32 cellular contexts compared by ENCODE assay signal in the genomic region with DNA sequence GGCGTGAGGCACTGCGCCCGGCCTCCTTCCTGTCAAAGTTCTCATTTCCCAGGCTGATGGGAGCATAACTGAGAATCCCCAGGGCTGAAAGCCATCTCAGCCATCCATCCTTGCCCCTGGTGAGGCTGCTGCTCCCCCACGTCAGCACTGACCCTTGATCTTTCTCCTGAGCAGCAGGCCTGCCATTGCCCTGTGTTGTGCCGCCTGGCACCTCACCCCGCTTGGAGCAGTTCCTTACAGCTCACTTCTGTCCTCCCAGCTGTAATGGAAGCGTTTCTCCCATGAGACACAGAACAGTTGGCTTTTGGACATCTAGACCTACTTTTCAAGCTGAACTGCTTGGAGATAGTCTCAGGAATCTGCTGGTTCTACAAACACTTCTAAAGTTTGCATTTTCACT. TPM values are rescaled to one million over a fixed set of nuclear protein-coding genes. Genes with fewer than 3 reads are reported as not detected.
"Had no signal": no experiment of that assay in that cellular context is flagged by ENCODE, and none has a peak within 500 bp of the region (broad histone marks: within the 10 kb centered on the region; RNA-seq: fewer than 3 reads in every experiment).

No MANE protein-coding gene starts in this region.

- DNase-seq: activated CD4-positive, alpha-beta memory T cell treated with anti-CD3 and anti-CD28 coated beads, Interleukin-2, amount 10 ng/mL, durations not matched to agents 7 days and 5 days; activated CD4-positive, alpha-beta T cell treated with anti-CD3 and anti-CD28 coated beads for 1 hour; activated CD4-positive, alpha-beta T cell treated with anti-CD3 and anti-CD28 coated beads, Interleukin-2, amount 10 ng/mL, durations not matched to agents 7 days and 5 days; activated CD8-positive, alpha-beta memory T cell treated with anti-CD3 and anti-CD28 coated beads, Interleukin-2, amount 50 U/mL, for 48 hours; activated gamma-delta T cell treated with Interleukin-2 at 50 U/mL for 16 hours; activated naive CD4-positive, alpha-beta T cell treated with anti-CD3 and anti-CD28 coated beads, Interleukin-2, amount 50 U/mL, for 16 hours; activated T-cell treated with anti-CD3 and anti-CD28 coated beads, Interleukin-2, amount 50 U/mL, for 24 hours; amniotic stem cell; brain microvascular endothelial cell; foreskin keratinocyte; heart right ventricle; midbrain; naive thymus-derived CD4-positive, alpha-beta T cell; retina; sigmoid colon; stimulated activated CD4-positive, alpha-beta T cell treated with anti-CD3 and anti-CD28 coated beads, Interleukin-1b, Interleukin-23, amount 100 ng/mL, for 48 hours; stimulated activated naive B cell treated with anti-CD40 and anti-IgM and Interleukin-4, amounts not matched to agents 10 μg/mL and 1 μg/mL and 100 μg/mL, for 72 hours; T-helper 1 cell; testis; WERI-Rb-1 had no signal

- H3K9me3 Mint-ChIP-seq: activated CD4-positive, alpha-beta memory T cell treated with anti-CD3 and anti-CD28 coated beads, Interleukin-2, amount 10 ng/mL, durations not matched to agents 7 days and 5 days; activated CD4-positive, alpha-beta T cell treated with anti-CD3 and anti-CD28 coated beads, Interleukin-2, amount 10 ng/mL, durations not matched to agents 7 days and 5 days; activated T-cell treated with anti-CD3 and anti-CD28 coated beads, Interleukin-2, amount 50 U/mL, for 24 hours; dendritic cell treated with granulocyte-macrophage colony-stimulating factor and Interleukin-4, amounts not matched to agents 40 ng/mL and 50 ng/mL, for 4 days; memory B cell; stimulated activated naive B cell treated with anti-CD40 and anti-IgM and Interleukin-4, amounts not matched to agents 10 μg/mL and 1 μg/mL and 100 μg/mL, for 72 hours had no signal

- H3K4me2 ChIP-seq: smooth muscle cell had no signal

- H3K36me3 ChIP-seq: brain microvascular endothelial cell, prostate gland, transverse colon had no signal

- ATAC-seq: foreskin keratinocyte; heart right ventricle; naive thymus-derived CD4-positive, alpha-beta T cell; stimulated activated naive B cell treated with anti-CD40 and anti-IgM and Interleukin-4, amounts not matched to agents 10 μg/mL and 1 μg/mL and 100 μg/mL, for 72 hours had no signal

- H3K9me3 ChIP-seq: esophagus muscularis mucosa, heart right ventricle, prostate gland, sigmoid colon, testis, transverse colon had no signal

- H3K27me3 ChIP-seq: brain microvascular endothelial cell, esophagus muscularis mucosa, foreskin keratinocyte, heart right ventricle, sigmoid colon, testis, transverse colon had no signal

- H3K27ac Mint-ChIP-seq: activated CD4-positive, alpha-beta memory T cell treated with anti-CD3 and anti-CD28 coated beads, Interleukin-2, amount 10 ng/mL, durations not matched to agents 7 days and 5 days; activated CD4-positive, alpha-beta T cell treated with anti-CD3 and anti-CD28 coated beads, Interleukin-2, amount 10 ng/mL, durations not matched to agents 7 days and 5 days; activated T-cell treated with anti-CD3 and anti-CD28 coated beads, Interleukin-2, amount 50 U/mL, for 24 hours; dendritic cell treated with granulocyte-macrophage colony-stimulating factor and Interleukin-4, amounts not matched to agents 40 ng/mL and 50 ng/mL, for 4 days; memory B cell; naive thymus-derived CD4-positive, alpha-beta T cell; stimulated activated naive B cell treated with anti-CD40 and anti-IgM and Interleukin-4, amounts not matched to agents 10 μg/mL and 1 μg/mL and 100 μg/mL, for 72 hours had no signal

- H3K27me3 Mint-ChIP-seq: activated CD4-positive, alpha-beta memory T cell treated with anti-CD3 and anti-CD28 coated beads, Interleukin-2, amount 10 ng/mL, durations not matched to agents 7 days and 5 days; activated CD4-positive, alpha-beta T cell treated with anti-CD3 and anti-CD28 coated beads, Interleukin-2, amount 10 ng/mL, durations not matched to agents 7 days and 5 days; activated T-cell treated with anti-CD3 and anti-CD28 coated beads, Interleukin-2, amount 50 U/mL, for 24 hours; dendritic cell treated with granulocyte-macrophage colony-stimulating factor and Interleukin-4, amounts not matched to agents 40 ng/mL and 50 ng/mL, for 4 days; memory B cell; naive thymus-derived CD4-positive, alpha-beta T cell; stimulated activated naive B cell treated with anti-CD40 and anti-IgM and Interleukin-4, amounts not matched to agents 10 μg/mL and 1 μg/mL and 100 μg/mL, for 72 hours had no signal

- H3K27ac ChIP-seq: brain microvascular endothelial cell, esophagus muscularis mucosa, foreskin keratinocyte, heart right ventricle, prostate gland, sigmoid colon, testis, WERI-Rb-1 had no signal

- H3K4me3 Mint-ChIP-seq: activated CD4-positive, alpha-beta memory T cell treated with anti-CD3 and anti-CD28 coated beads, Interleukin-2, amount 10 ng/mL, durations not matched to agents 7 days and 5 days; activated CD4-positive, alpha-beta T cell treated with anti-CD3 and anti-CD28 coated beads, Interleukin-2, amount 10 ng/mL, durations not matched to agents 7 days and 5 days; activated T-cell treated with anti-CD3 and anti-CD28 coated beads, Interleukin-2, amount 50 U/mL, for 24 hours; dendritic cell treated with granulocyte-macrophage colony-stimulating factor and Interleukin-4, amounts not matched to agents 40 ng/mL and 50 ng/mL, for 4 days; memory B cell; naive thymus-derived CD4-positive, alpha-beta T cell; stimulated activated naive B cell treated with anti-CD40 and anti-IgM and Interleukin-4, amounts not matched to agents 10 μg/mL and 1 μg/mL and 100 μg/mL, for 72 hours had no signal

- H3K4me1 Mint-ChIP-seq: activated CD4-positive, alpha-beta memory T cell treated with anti-CD3 and anti-CD28 coated beads, Interleukin-2, amount 10 ng/mL, durations not matched to agents 7 days and 5 days; activated CD4-positive, alpha-beta T cell treated with anti-CD3 and anti-CD28 coated beads, Interleukin-2, amount 10 ng/mL, durations not matched to agents 7 days and 5 days had no signal

- H3K4me1 ChIP-seq: foreskin keratinocyte, prostate gland, testis, transverse colon had no signal

- H3K4me3 ChIP-seq: esophagus muscularis mucosa, heart right ventricle, prostate gland, sigmoid colon, smooth muscle cell, testis, transverse colon had no signal

RNA-seq across cellular contexts. Expression of a gene that starts 51.5 kb away (rescaled TPM):
- total RNA-seq: activated CD4-positive, alpha-beta memory T cell treated with anti-CD3 and anti-CD28 coated beads, Interleukin-2, amount 10 ng/mL, durations not matched to agents 7 days and 5 days; activated CD4-positive, alpha-beta T cell treated with anti-CD3 and anti-CD28 coated beads, Interleukin-2, amount 10 ng/mL, durations not matched to agents 7 days and 5 days; astrocyte; cardiac septum; esophagus muscularis mucosa; foreskin keratinocyte; glomerular endothelial cell; heart right ventricle; liver; naive thymus-derived CD4-positive, alpha-beta T cell; osteoblast; prostate gland; sigmoid colon; smooth muscle cell; testis; transverse colon; urinary bladder had no signal
